33 cellular contexts compared by ENCODE assay signal in the genomic region with DNA sequence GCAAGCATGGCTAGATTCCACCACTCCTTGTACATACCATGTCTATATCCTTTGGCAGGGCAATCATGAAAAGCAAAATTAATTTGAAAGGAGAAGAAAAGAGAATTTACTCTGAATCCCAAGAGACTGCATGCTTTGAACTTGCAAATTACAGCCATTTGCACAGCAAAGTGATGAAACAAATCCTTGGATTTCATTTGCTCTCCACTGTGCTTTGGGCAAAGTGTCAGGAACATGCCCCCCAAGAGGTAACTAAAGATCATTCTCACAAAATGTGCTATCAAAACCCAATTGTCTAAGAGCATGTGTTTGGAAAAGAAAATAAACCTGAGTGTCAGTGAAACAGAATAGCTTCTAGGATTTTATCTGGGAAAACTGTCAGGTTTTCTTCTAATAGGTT.
"Had no signal": no experiment of that assay in that cellular context is flagged by ENCODE, and none has a peak within 500 bp of the region (broad histone marks: within the 10 kb centered on the region; RNA-seq: fewer than 3 reads in every experiment).

No MANE protein-coding gene starts in this region.

- H3K27me3 ChIP-seq: adrenal gland, body of pancreas, breast epithelium, Peyer's patch had no signal

- FAIRE-seq: astrocyte had no signal

- H3K9me3 ChIP-seq: adrenal gland, body of pancreas, breast epithelium, Peyer's patch, SJSA1 had no signal

- ATAC-seq: activated CD8-positive, alpha-beta T cell treated with anti-CD3 and anti-CD28 coated beads, Interleukin-2, amount 10 ng/mL, durations not matched to agents 7 days and 5 days; activated naive CD4-positive, alpha-beta T cell treated with anti-CD3 and anti-CD28 coated beads, Interleukin-2, amount 50 U/mL, for 72 hours; body of pancreas; PC-3; SK-N-SH treated with all-trans-retinoic acid at 6 μM for 48 hours had no signal

- DNase-seq: activated CD4-positive, alpha-beta T cell treated with anti-CD3 and anti-CD28 coated beads for 1 hour; activated CD4-positive, alpha-beta T cell treated with anti-CD3 and anti-CD28 coated beads, Interleukin-2, amount 10 ng/mL, durations not matched to agents 7 days and 5 days; activated CD4-positive, alpha-beta T cell treated with anti-CD3 and anti-CD28 coated beads, Interleukin-2, amount 50 U/mL, for 48 hours; activated CD4-positive, CD25-positive, alpha-beta regulatory T cell; activated CD8-positive, alpha-beta T cell treated with anti-CD3 and anti-CD28 coated beads, Interleukin-2, amount 10 ng/mL, durations not matched to agents 7 days and 5 days; activated gamma-delta T cell treated with Interleukin-2 at 50 U/mL for 16 hours; activated naive CD4-positive, alpha-beta T cell treated with anti-CD3 and anti-CD28 coated beads for 36 hours; activated T-cell treated with anti-CD3 and anti-CD28 coated beads, Interleukin-2, amount 50 U/mL, for 24 hours; adrenal gland; body of pancreas; cerebellar nuclear complex; NCI-H1092 treated with DMSO at 0.1 percent for 48 hours; NCI-H1417; NCI-H146; NCI-H187 treated with DMSO at 0.1 percent for 48 hours; NCI-H2081; NCI-H345; NCI-H524 treated with DMSO at 0.1 percent for 48 hours; NCI-H748 treated with DMSO at 0.1 percent for 48 hours; NK-92 treated with Interleukin-12 subunit alpha and Interleukin-12 subunit beta, amount 100 ng/mL, for 24 hours; PC-3; Peyer's patch; RPMI8226; SHP77 treated with DMSO at 0.1 percent for 48 hours; T-helper 1 cell; T-helper 2 cell; T-helper 9 cell had no signal

- H3K4me1 ChIP-seq: adrenal gland, body of pancreas, breast epithelium, Peyer's patch, SJSA1 had no signal

- H3K36me3 ChIP-seq: adrenal gland, breast epithelium, Peyer's patch, SJSA1 had no signal

- H3K4me3 ChIP-seq: adrenal gland, body of pancreas, breast epithelium, Peyer's patch, SJSA1 had no signal

- H3K27ac ChIP-seq: adrenal gland, body of pancreas, breast epithelium, Peyer's patch, SJSA1, VCaP had no signal
